In genomic region chr20:41339957-41340326, GRCh38 we compare ENCODE assay signal across 7 cellular contexts. TPM values are rescaled to one million over a fixed set of nuclear protein-coding genes. Genes with fewer than 3 reads are reported as not detected.
DNase-seq lines count a peak whose midpoint lies in the region; ATAC-seq and TF ChIP-seq lines count a peak whose summit lies in the region.

No MANE protein-coding gene starts in this region.

- H3K9me3 ChIP-seq in lower lobe of right lung = no peaks in the 10 kb centered on the region

- H3K36me3 Mint-ChIP-seq in activated CD8-positive, alpha-beta T cell treated with anti-CD3 and anti-CD28 coated beads, Interleukin-2, amount 10 ng/mL, durations not matched to agents 7 days and 5 days (ENCODE audit: low read depth) = no peaks in the 10 kb centered on the region

- H3K4me1 ChIP-seq in lower lobe of right lung = peaks cover 22% of the 10 kb centered on the region

- peak overlapping the region; percentile 66 for H3K4me3 Mint-ChIP-seq in activated CD8-positive, alpha-beta T cell treated with anti-CD3 and anti-CD28 coated beads, Interleukin-2, amount 10 ng/mL, durations not matched to agents 7 days and 5 days

- peak overlapping the region; percentile 24 for H3K27ac Mint-ChIP-seq in activated CD8-positive, alpha-beta T cell treated with anti-CD3 and anti-CD28 coated beads, Interleukin-2, amount 10 ng/mL, durations not matched to agents 7 days and 5 days

- DNase-seq in NCI-H748 treated with DMSO at 0.1 percent for 48 hours (lab: John Stamatoyannopoulos, UW) (peak; percentile 58), lower lobe of right lung (peak; percentile 92)
- DNase-seq in activated CD8-positive, alpha-beta T cell treated with anti-CD3 and anti-CD28 coated beads, Interleukin-2, amount 10 ng/mL, durations not matched to agents 7 days and 5 days = peak; percentile 87
- DNase-seq in effector CD4-positive, alpha-beta T cell = peak; percentile 82
- DNase-seq in stimulated activated CD4-positive, alpha-beta T cell treated with anti-CD3 and anti-CD28 coated beads, TNF-alpha, amount 100 ng/mL, for 1 hour (ENCODE audit: low read depth in 3 of 3, low spot score in 1 of 3) = peak; percentile 58 to 84 (median 72)

- H3K27ac ChIP-seq in lower lobe of right lung = peak overlapping the region; percentile 79

- no peaks in the 10 kb centered on the region for H3K36me3 ChIP-seq in lower lobe of right lung

- intact Hi-C loops in lower lobe of right lung (cut with DNase I) = loop anchor here (5.0 kb wide), 1 partner anchor 168 kb away; no protein-coding TSS in a partner anchor

- ATAC-seq in GM18511 (IDR thresholded peaks at IDR 0.05; ENCODE audit: unreplicated experiment) = peak; percentile 86
- ATAC-seq in HG03469 (IDR thresholded peaks at IDR 0.05; ENCODE audit: unreplicated experiment) = peak; percentile 71
- ATAC-seq in activated CD8-positive, alpha-beta T cell treated with anti-CD3 and anti-CD28 coated beads, Interleukin-2, amount 10 ng/mL, durations not matched to agents 7 days and 5 days = peak; percentile 95
- peak; percentile 92 to 95 for ATAC-seq in lower lobe of right lung

- CTCF ChIA-PET in activated CD8-positive, alpha-beta T cell treated with anti-CD3 and anti-CD28 coated beads, Interleukin-2, amount 10 ng/mL, durations not matched to agents 7 days and 5 days (lab: Charles Lee) = interaction anchor here (0.7 to 4.5 kb wide), 47 partner anchors 10 to 599 kb away, joined by 3 to 62 read pairs (median 4); no protein-coding TSS in a partner anchor

- H3K27me3 Mint-ChIP-seq in activated CD8-positive, alpha-beta T cell treated with anti-CD3 and anti-CD28 coated beads, Interleukin-2, amount 10 ng/mL, durations not matched to agents 7 days and 5 days (ENCODE audit: low read depth) = peaks cover 8% of the 10 kb centered on the region

- H3K9me3 Mint-ChIP-seq in activated CD8-positive, alpha-beta T cell treated with anti-CD3 and anti-CD28 coated beads, Interleukin-2, amount 10 ng/mL, durations not matched to agents 7 days and 5 days (ENCODE audit: insufficient read depth) = no peaks in the 10 kb centered on the region

- no peaks in the 10 kb centered on the region for H3K27me3 ChIP-seq in lower lobe of right lung (ENCODE audit: low read depth)

- POLR2A ChIA-PET in activated CD8-positive, alpha-beta T cell treated with anti-CD3 and anti-CD28 coated beads, Interleukin-2, amount 10 ng/mL, durations not matched to agents 7 days and 5 days (lab: Charles Lee) = no interaction called here

- peaks cover 13% of the 10 kb centered on the region for H3K4me1 Mint-ChIP-seq in activated CD8-positive, alpha-beta T cell treated with anti-CD3 and anti-CD28 coated beads, Interleukin-2, amount 10 ng/mL, durations not matched to agents 7 days and 5 days (ENCODE audit: low read depth)

- TF ChIP-seq CTCF in lower lobe of right lung (IDR thresholded peaks at IDR 0.05) = peak; percentile 99

- peak overlapping the region; percentile 59 for H3K4me3 ChIP-seq in lower lobe of right lung

RNA-seq across cellular contexts. Expression of gene LPIN3, which starts 0.7 kb away (rescaled TPM):
- under 1 TPM; 0.74 to 0.91 TPM for total RNA-seq in activated CD8-positive, alpha-beta T cell treated with anti-CD3 and anti-CD28 coated beads, Interleukin-2, amount 10 ng/mL, durations not matched to agents 7 days and 5 days
- total RNA-seq in lower lobe of right lung = 16.3 TPM

RNA-seq across cellular contexts. Expression of gene ZHX3, which starts 22.4 kb away (rescaled TPM):
- 10 to 100 TPM; 11.9 to 15.0 TPM for total RNA-seq in activated CD8-positive, alpha-beta T cell treated with anti-CD3 and anti-CD28 coated beads, Interleukin-2, amount 10 ng/mL, durations not matched to agents 7 days and 5 days
- total RNA-seq in lower lobe of right lung = 34.5 TPM

RNA-seq across cellular contexts. Expression of gene EMILIN3, which starts 26.7 kb away (rescaled TPM):
- not detected for total RNA-seq in activated CD8-positive, alpha-beta T cell treated with anti-CD3 and anti-CD28 coated beads, Interleukin-2, amount 10 ng/mL, durations not matched to agents 7 days and 5 days
- total RNA-seq in lower lobe of right lung = 0.15 TPM

Comparison
In these comparisons a context has a peak if more than half of its experiments do, and no peak if none do; other contexts are left out.
1. Peak in every context shown above with its lines: DNase-seq, ATAC-seq, H3K4me3 ChIP-seq and H3K27ac ChIP-seq.